In the genomic region with DNA sequence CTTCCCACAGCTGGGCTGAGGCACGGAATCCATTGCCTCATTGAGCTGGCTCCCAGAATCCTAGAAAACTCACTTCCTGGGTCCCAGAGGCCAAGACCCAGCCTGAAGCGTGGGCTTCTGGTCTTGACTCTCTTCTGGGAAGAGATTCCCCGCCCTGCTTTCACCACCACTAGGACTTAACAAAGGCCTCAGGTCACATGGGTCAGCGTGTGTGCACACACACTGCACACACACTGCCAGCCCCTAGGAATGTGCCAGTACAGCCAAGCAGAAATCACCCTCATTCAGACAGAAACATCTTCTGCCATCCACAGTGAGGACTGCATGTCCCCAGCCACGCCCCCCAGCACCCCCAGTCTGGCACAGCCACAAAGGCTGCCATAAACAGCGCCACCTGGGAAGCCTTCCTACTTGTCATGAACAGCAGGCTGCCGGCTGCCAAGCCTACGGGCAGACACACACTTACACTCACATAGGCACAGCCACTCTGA, we compare ENCODE assay signal across 8 cellular contexts.
DNase-seq lines count a peak whose midpoint lies in the region; ATAC-seq and TF ChIP-seq lines count a peak whose summit lies in the region.

No MANE protein-coding gene starts in this region.

- no peaks in the 10 kb centered on the region for H3K4me1 Mint-ChIP-seq in immature natural killer cell
- H3K4me1 Mint-ChIP-seq in stimulated activated memory B cell treated with anti-CD40 and anti-IgM and Interleukin-4, amounts not matched to agents 10 μg/mL and 1 μg/mL and 100 μg/mL, for 72 hours, result no peaks in the 10 kb centered on the region

- H3K27ac ChIP-seq in rectal smooth muscle tissue (ENCODE audit: low read depth, low read length), result peak overlapping the region; percentile 88

- peak; percentile 58 to 71 for ATAC-seq in left cardiac atrium
- no peak for ATAC-seq in GM21576 (IDR thresholded peaks at IDR 0.05; ENCODE audit: unreplicated experiment)
- no peak for ATAC-seq in stimulated activated memory B cell treated with anti-CD40 and anti-IgM and Interleukin-4, amounts not matched to agents 10 μg/mL and 1 μg/mL and 100 μg/mL, for 72 hours

- H3K27ac Mint-ChIP-seq in immature natural killer cell, result no peak overlapping the region
- no peak overlapping the region for H3K27ac Mint-ChIP-seq in stimulated activated memory B cell treated with anti-CD40 and anti-IgM and Interleukin-4, amounts not matched to agents 10 μg/mL and 1 μg/mL and 100 μg/mL, for 72 hours

- no peak overlapping the region for H3K4me3 Mint-ChIP-seq in immature natural killer cell
- H3K4me3 Mint-ChIP-seq in stimulated activated memory B cell treated with anti-CD40 and anti-IgM and Interleukin-4, amounts not matched to agents 10 μg/mL and 1 μg/mL and 100 μg/mL, for 72 hours, result no peak overlapping the region

- DNase-seq in GM06990 (ENCODE audit: extremely low read depth, insufficient read length) (no peak), adipocyte (ENCODE audit: low read depth) (peak; percentile 59), left cardiac atrium (peak; percentile 87), immature natural killer cell (no peak), NCI-H2081 treated with DMSO at 0.1 percent for 48 hours (lab: John Stamatoyannopoulos, UW) (no peak)

- peaks cover 0 to 2% (median 2%) of the 10 kb centered on the region in 3 donors for H3K27me3 Mint-ChIP-seq in immature natural killer cell (ENCODE audit: low read depth in 3 of 3)
- H3K27me3 Mint-ChIP-seq in stimulated activated memory B cell treated with anti-CD40 and anti-IgM and Interleukin-4, amounts not matched to agents 10 μg/mL and 1 μg/mL and 100 μg/mL, for 72 hours, result no peaks in the 10 kb centered on the region

- no peaks in the 10 kb centered on the region for H3K9me3 ChIP-seq in adipocyte (ENCODE audit: control insufficient read depth, low read length)

- peak; percentile 26 for TF ChIP-seq CTCF in GM06990 (IDR thresholded peaks at IDR 0.05; ENCODE audit: insufficient read depth, low read length, poor library complexity, severe bottlenecking)

- no peaks in the 10 kb centered on the region for H3K9me3 Mint-ChIP-seq in immature natural killer cell
- no peaks in the 10 kb centered on the region for H3K9me3 Mint-ChIP-seq in stimulated activated memory B cell treated with anti-CD40 and anti-IgM and Interleukin-4, amounts not matched to agents 10 μg/mL and 1 μg/mL and 100 μg/mL, for 72 hours

- H3K4me3 ChIP-seq in GM06990 (replicated peaks; ENCODE audit: low read depth, low read length) (no peak overlapping the region), adipocyte (ENCODE audit: low read length) (peak overlapping the region; percentile 11), rectal smooth muscle tissue (ENCODE audit: low read length) (no peak overlapping the region)

- H3K36me3 Mint-ChIP-seq in immature natural killer cell, result no peaks in the 10 kb centered on the region
- no peaks in the 10 kb centered on the region for H3K36me3 Mint-ChIP-seq in stimulated activated memory B cell treated with anti-CD40 and anti-IgM and Interleukin-4, amounts not matched to agents 10 μg/mL and 1 μg/mL and 100 μg/mL, for 72 hours

- intact Hi-C loops in left cardiac atrium (cut with DNase I), result no loop called here

- H3K36me3 ChIP-seq in GM06990 (ENCODE audit: control insufficient read depth, insufficient read depth, low read length), result no peaks in the 10 kb centered on the region
- peaks cover 70% of the 10 kb centered on the region for H3K36me3 ChIP-seq in adipocyte (ENCODE audit: control insufficient read depth, insufficient read depth, low read length, severe bottlenecking)
- H3K36me3 ChIP-seq in rectal smooth muscle tissue (ENCODE audit: control insufficient read depth, insufficient read depth, low read length), result peaks cover 46% of the 10 kb centered on the region

- H3K9ac ChIP-seq in adipocyte (ENCODE audit: low read length), result peak overlapping the region; percentile 44
- H3K9ac ChIP-seq in rectal smooth muscle tissue (ENCODE audit: low read length), result no peak overlapping the region

- H3K27me3 ChIP-seq in GM06990 (replicated peaks; ENCODE audit: control insufficient read depth, insufficient read depth, low read length), result peaks cover 3% of the 10 kb centered on the region
- H3K27me3 ChIP-seq in adipocyte (replicated peaks; ENCODE audit: control insufficient read depth, insufficient read depth, low read length), result no peaks in the 10 kb centered on the region
- H3K27me3 ChIP-seq in rectal smooth muscle tissue (ENCODE audit: control insufficient read depth, insufficient read depth, low read length), result no peaks in the 10 kb centered on the region

- H3K4me1 ChIP-seq in adipocyte (ENCODE audit: control insufficient read depth, insufficient read depth, low read length) (peaks cover 50% of the 10 kb centered on the region), rectal smooth muscle tissue (ENCODE audit: control insufficient read depth, insufficient read depth, low read length) (peaks cover 55% of the 10 kb centered on the region)

Comparison
In these comparisons a context has a peak if more than half of its experiments do, and no peak if none do; other contexts are left out.
1. DNase-seq: peak in adipocyte (single experiment) and left cardiac atrium (single experiment); none in GM06990 (single experiment), immature natural killer cell (0 of 3) and NCI-H2081 treated with DMSO at 0.1 percent for 48 hours (single experiment).
2. ATAC-seq: peak in left cardiac atrium (2 of 2); none in GM21576 (single experiment) and stimulated activated memory B cell treated with anti-CD40 and anti-IgM and Interleukin-4, amounts not matched to agents 10 μg/mL and 1 μg/mL and 100 μg/mL, for 72 hours (single experiment).